29 cellular contexts compared by ENCODE assay signal in the genomic region with DNA sequence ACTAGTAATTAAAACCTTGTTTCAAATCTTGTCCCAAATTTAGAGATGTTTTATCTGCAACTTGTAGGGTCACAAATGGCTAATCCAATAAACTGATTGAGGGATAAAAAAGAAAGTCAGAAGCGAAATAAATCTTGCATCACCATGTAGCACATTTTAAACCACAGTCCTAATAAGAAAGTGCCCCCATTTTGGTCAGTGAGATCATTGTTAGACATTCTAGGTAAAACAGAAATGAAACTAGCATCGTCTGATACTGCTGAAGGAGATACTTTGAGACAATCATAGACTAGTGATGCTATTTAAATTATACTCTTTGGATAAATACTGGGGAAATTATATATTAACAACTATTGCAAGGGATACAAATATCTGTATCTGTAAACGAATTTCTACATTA.
"Had no signal": no experiment of that assay in that cellular context is flagged by ENCODE, and none has a peak within 500 bp of the region (broad histone marks: within the 10 kb centered on the region; RNA-seq: fewer than 3 reads in every experiment).

No MANE protein-coding gene starts in this region.

- H3K27ac ChIP-seq: left lung, lower lobe of right lung, pancreas, psoas muscle, right lobe of liver, transverse colon, upper lobe of left lung, vagina had no signal

- H3K36me3 Mint-ChIP-seq: immature natural killer cell; naive thymus-derived CD8-positive, alpha-beta T cell; stimulated activated memory B cell treated with anti-CD40 and anti-IgM and Interleukin-4, amounts not matched to agents 10 μg/mL and 1 μg/mL and 100 μg/mL, for 72 hours had no signal

- H3K4me1 ChIP-seq: left lung, lower lobe of right lung, pancreas, psoas muscle, right lobe of liver, transverse colon, upper lobe of left lung, vagina had no signal

- H3K9me3 ChIP-seq: left lung, lower lobe of right lung, pancreas, psoas muscle, right lobe of liver, transverse colon, upper lobe of left lung, vagina had no signal

- H3K4me3 ChIP-seq: left lung, lower lobe of right lung, pancreas, psoas muscle, right lobe of liver, smooth muscle cell, transverse colon, upper lobe of left lung, vagina had no signal

- H3K27me3 Mint-ChIP-seq: naive thymus-derived CD8-positive, alpha-beta T cell; stimulated activated memory B cell treated with anti-CD40 and anti-IgM and Interleukin-4, amounts not matched to agents 10 μg/mL and 1 μg/mL and 100 μg/mL, for 72 hours; stimulated activated naive CD8-positive, alpha-beta T cell treated with anti-CD3 and anti-CD28 coated beads, Interleukin-15, amount 100 ng/mL, for 72 hours had no signal

- H3K36me3 ChIP-seq: left lung, lower lobe of right lung, pancreas, right lobe of liver, transverse colon, upper lobe of left lung, vagina had no signal

- H3K4me3 Mint-ChIP-seq: immature natural killer cell; naive thymus-derived CD8-positive, alpha-beta T cell; nephron; neural crest cell; stimulated activated memory B cell treated with anti-CD40 and anti-IgM and Interleukin-4, amounts not matched to agents 10 μg/mL and 1 μg/mL and 100 μg/mL, for 72 hours; stimulated activated naive CD8-positive, alpha-beta T cell treated with anti-CD3 and anti-CD28 coated beads, Interleukin-15, amount 100 ng/mL, for 72 hours had no signal

- FAIRE-seq: islet of Langerhans, kidney, pancreas had no signal

- H3K4me1 Mint-ChIP-seq: immature natural killer cell; naive thymus-derived CD8-positive, alpha-beta T cell; nephron; neural crest cell; stimulated activated memory B cell treated with anti-CD40 and anti-IgM and Interleukin-4, amounts not matched to agents 10 μg/mL and 1 μg/mL and 100 μg/mL, for 72 hours; stimulated activated naive CD8-positive, alpha-beta T cell treated with anti-CD3 and anti-CD28 coated beads, Interleukin-15, amount 100 ng/mL, for 72 hours had no signal

- ATAC-seq: left colon; left lung; lower lobe of right lung; naive thymus-derived CD8-positive, alpha-beta T cell; pancreas; psoas muscle; right lobe of liver; stimulated activated memory B cell treated with anti-CD40 and anti-IgM and Interleukin-4, amounts not matched to agents 10 μg/mL and 1 μg/mL and 100 μg/mL, for 72 hours; stimulated activated naive CD8-positive, alpha-beta T cell treated with anti-CD3 and anti-CD28 coated beads, Interleukin-15, amount 100 ng/mL, for 72 hours had no signal

- H3K4me2 ChIP-seq: smooth muscle cell had no signal

- H3K9me3 Mint-ChIP-seq: nephron; neural crest cell; stimulated activated memory B cell treated with anti-CD40 and anti-IgM and Interleukin-4, amounts not matched to agents 10 μg/mL and 1 μg/mL and 100 μg/mL, for 72 hours had no signal

- H3K27me3 ChIP-seq: left lung, pancreas, right lobe of liver, transverse colon, upper lobe of left lung, vagina had no signal

- H3K27ac Mint-ChIP-seq: immature natural killer cell; naive thymus-derived CD8-positive, alpha-beta T cell; nephron; stimulated activated memory B cell treated with anti-CD40 and anti-IgM and Interleukin-4, amounts not matched to agents 10 μg/mL and 1 μg/mL and 100 μg/mL, for 72 hours; stimulated activated naive CD8-positive, alpha-beta T cell treated with anti-CD3 and anti-CD28 coated beads, Interleukin-15, amount 100 ng/mL, for 72 hours had no signal

- DNase-seq: hypothalamus; kidney; left colon; left lung; lower lobe of right lung; mammary epithelial cell; mesenchymal stem cell; naive thymus-derived CD8-positive, alpha-beta T cell; nucleus accumbens; pancreas; posterior cingulate gyrus; psoas muscle; right lobe of liver; stimulated activated CD4-positive, alpha-beta T cell treated with anti-CD3 and anti-CD28 coated beads, Interleukin-1b, Interleukin-23, amount 100 ng/mL, for 48 hours; stimulated activated CD4-positive, alpha-beta T cell treated with anti-CD3 and anti-CD28 coated beads, Interleukin-2, amount 100 ng/mL, for 48 hours; stimulated activated CD4-positive, alpha-beta T cell treated with anti-CD3 and anti-CD28 coated beads, Interleukin-4, amount 100 ng/mL, for 4 hours; stimulated activated CD8-positive, alpha-beta memory T cell treated with anti-CD3 and anti-CD28 coated beads, Interleukin-4, amount 100 ng/mL, for 48 hours; stimulated activated naive CD4-positive, alpha-beta T cell treated with Interleukin-2 at 50 U/mL for 16 hours; stimulated activated naive CD8-positive, alpha-beta T cell treated with anti-CD3 and anti-CD28 coated beads, Interleukin-15, amount 100 ng/mL, for 72 hours; substantia nigra; transverse colon; upper lobe of left lung had no signal
